ENCODE assay signal across 29 cellular contexts in the genomic region with DNA sequence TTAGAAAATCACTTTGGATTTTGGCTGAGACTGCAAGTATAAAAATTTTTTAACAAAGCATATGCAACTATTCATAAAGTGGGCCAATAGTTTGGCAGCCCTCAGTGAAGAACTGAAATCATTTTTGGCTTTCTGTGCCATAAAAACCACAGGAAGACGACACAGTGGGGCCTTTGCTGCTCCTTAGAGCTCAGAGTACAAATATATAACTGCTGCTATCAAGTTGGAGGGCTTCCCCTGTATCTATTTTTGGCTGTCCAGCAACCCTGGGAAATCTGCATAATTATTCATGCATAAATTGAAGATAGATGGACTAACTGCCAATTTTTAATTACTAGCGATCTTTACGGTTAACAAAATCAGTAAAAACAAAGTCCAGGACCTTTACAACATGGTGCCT.
"Had no signal": no experiment of that assay in that cellular context is flagged by ENCODE, and none has a peak within 500 bp of the region (broad histone marks: within the 10 kb centered on the region; RNA-seq: fewer than 3 reads in every experiment).

No MANE protein-coding gene starts in this region.

- DNase-seq: activated CD4-positive, alpha-beta memory T cell treated with anti-CD3 and anti-CD28 coated beads, Interleukin-2, amount 10 ng/mL, durations not matched to agents 7 days and 5 days; activated CD4-positive, alpha-beta T cell treated with anti-CD3 and anti-CD28 coated beads for 36 hours; activated CD4-positive, alpha-beta T cell treated with anti-CD3 and anti-CD28 coated beads, Interleukin-2, amount 50 U/mL, for 1 hour; activated gamma-delta T cell; activated naive CD4-positive, alpha-beta T cell treated with anti-CD3 and anti-CD28 coated beads for 36 hours; activated T-cell treated with anti-CD3 and anti-CD28 coated beads for 4 hours; activated T-cell treated with anti-CD3 and anti-CD28 coated beads, Interleukin-2, amount 50 U/mL, for 48 hours; amygdala; brain microvascular endothelial cell; central memory CD4-positive, alpha-beta T cell; KG1; MM.1S; NCI-H1105 treated with DMSO at 0.1 percent for 48 hours; NCI-H1436 treated with DMSO at 0.1 percent for 48 hours; NCI-H187; NCI-H2081; NCI-H2227 treated with DMSO at 0.1 percent for 48 hours; NCI-H510A; NCI-H526 treated with DMSO at 0.1 percent for 48 hours; NCI-H82; NK-92 treated with Interleukin-12 subunit alpha and Interleukin-12 subunit beta, amount 100 ng/mL, for 24 hours; OCI-M1; SHP77 treated with DMSO at 0.1 percent for 48 hours; T-helper 2 cell; T1000; WERI-Rb-1 had no signal

- ATAC-seq: activated CD4-positive, alpha-beta T cell treated with anti-CD3 and anti-CD28 coated beads for 36 hours; activated T-helper 17 cell treated with anti-CD3 and anti-CD28 coated beads, Interleukin-2, amount 50 U/mL, for 72 hours; Panc1 had no signal

- H3K27me3 ChIP-seq: brain microvascular endothelial cell had no signal

- H3K36me3 ChIP-seq: WERI-Rb-1 had no signal

- H3K27ac ChIP-seq: brain microvascular endothelial cell, RWPE1, WERI-Rb-1 had no signal
